In genomic region chr12:26651566-26652188, GRCh38 we compare ENCODE assay signal across 8 cellular contexts.
DNase-seq lines count a peak whose midpoint lies in the region; ATAC-seq and TF ChIP-seq lines count a peak whose summit lies in the region.

No MANE protein-coding gene starts in this region.

- H3K27ac Mint-ChIP-seq in activated CD4-positive, alpha-beta T cell treated with anti-CD3 and anti-CD28 coated beads, Interleukin-2, amount 10 ng/mL, durations not matched to agents 7 days and 5 days = no peak overlapping the region
- no peak overlapping the region for H3K27ac Mint-ChIP-seq in natural killer cell treated with Interleukin-12 subunit alpha and Interleukin-12 subunit beta and Interleukin-15 and Interleukin-18, amount 100 ng/mL, for 72 hours

- TF ChIP-seq CTCF in BJ (IDR thresholded peaks at IDR 0.05; ENCODE audit: insufficient read depth, low read depth, low read length) = peak; percentile 75
- peak; percentile 88 for TF ChIP-seq CTCF in fibroblast of mammary gland (conservative IDR thresholded peaks at IDR 0.05; ENCODE audit: control insufficient read depth, insufficient read depth, low read depth, low read length)

- H3K4me3 ChIP-seq in BJ (ENCODE audit: low read depth, low read length) (no peak overlapping the region), fibroblast of mammary gland (ENCODE audit: control insufficient read depth, low read depth, low read length) (no peak overlapping the region)

- no peak for DNase-seq in BJ (ENCODE audit: low read depth)
- peak; percentile 14 for DNase-seq in GM19240 (ENCODE audit: insufficient read length, low spot score)
- peak; percentile 77 for DNase-seq in NCI-H2171 treated with DMSO at 0.1 percent for 48 hours (lab: John Stamatoyannopoulos, UW)
- DNase-seq in activated CD4-positive, alpha-beta T cell treated with anti-CD3 and anti-CD28 coated beads, Interleukin-2, amount 10 ng/mL, durations not matched to agents 7 days and 5 days = peak; percentile 52
- DNase-seq in fibroblast of mammary gland (ENCODE audit: low read depth) = peak; percentile 76
- peak; percentile 63 for DNase-seq in natural killer cell treated with Interleukin-12 subunit alpha and Interleukin-12 subunit beta and Interleukin-15 and Interleukin-18, amount 100 ng/mL, for 72 hours (ENCODE audit: low spot score)

- H3K4me3 Mint-ChIP-seq in activated CD4-positive, alpha-beta T cell treated with anti-CD3 and anti-CD28 coated beads, Interleukin-2, amount 10 ng/mL, durations not matched to agents 7 days and 5 days = no peak overlapping the region
- H3K4me3 Mint-ChIP-seq in natural killer cell treated with Interleukin-12 subunit alpha and Interleukin-12 subunit beta and Interleukin-15 and Interleukin-18, amount 100 ng/mL, for 72 hours = no peak overlapping the region

- peaks cover 42% of the 10 kb centered on the region for H3K36me3 Mint-ChIP-seq in activated CD4-positive, alpha-beta T cell treated with anti-CD3 and anti-CD28 coated beads, Interleukin-2, amount 10 ng/mL, durations not matched to agents 7 days and 5 days (ENCODE audit: low read depth)
- peaks cover 19% of the 10 kb centered on the region for H3K36me3 Mint-ChIP-seq in natural killer cell treated with Interleukin-12 subunit alpha and Interleukin-12 subunit beta and Interleukin-15 and Interleukin-18, amount 100 ng/mL, for 72 hours

- no peaks in the 10 kb centered on the region for H3K36me3 ChIP-seq in BJ (ENCODE audit: control insufficient read depth, insufficient read depth, low read length)

- peaks cover 2% of the 10 kb centered on the region for H3K9me3 Mint-ChIP-seq in activated CD4-positive, alpha-beta T cell treated with anti-CD3 and anti-CD28 coated beads, Interleukin-2, amount 10 ng/mL, durations not matched to agents 7 days and 5 days
- no peaks in the 10 kb centered on the region for H3K9me3 Mint-ChIP-seq in natural killer cell treated with Interleukin-12 subunit alpha and Interleukin-12 subunit beta and Interleukin-15 and Interleukin-18, amount 100 ng/mL, for 72 hours

- H3K4me1 Mint-ChIP-seq in activated CD4-positive, alpha-beta T cell treated with anti-CD3 and anti-CD28 coated beads, Interleukin-2, amount 10 ng/mL, durations not matched to agents 7 days and 5 days = no peaks in the 10 kb centered on the region
- H3K4me1 Mint-ChIP-seq in natural killer cell treated with Interleukin-12 subunit alpha and Interleukin-12 subunit beta and Interleukin-15 and Interleukin-18, amount 100 ng/mL, for 72 hours (ENCODE audit: low read depth in 2 of 2) = peaks cover 5 to 11% of the 10 kb centered on the region in 2 donors

- H3K27me3 ChIP-seq in BJ (ENCODE audit: control insufficient read depth, insufficient read depth, low read length) = no peaks in the 10 kb centered on the region

- ATAC-seq in natural killer cell treated with Interleukin-12 subunit alpha and Interleukin-12 subunit beta and Interleukin-15 and Interleukin-18, amount 100 ng/mL, for 72 hours = peak; percentile 49 to 62
- no peak for ATAC-seq in HG02623 (IDR thresholded peaks at IDR 0.05; ENCODE audit: unreplicated experiment)
- no peak for ATAC-seq in GM21390 (IDR thresholded peaks at IDR 0.05; ENCODE audit: unreplicated experiment)

- no peaks in the 10 kb centered on the region for H3K27me3 Mint-ChIP-seq in activated CD4-positive, alpha-beta T cell treated with anti-CD3 and anti-CD28 coated beads, Interleukin-2, amount 10 ng/mL, durations not matched to agents 7 days and 5 days
- no peaks in the 10 kb centered on the region for H3K27me3 Mint-ChIP-seq in natural killer cell treated with Interleukin-12 subunit alpha and Interleukin-12 subunit beta and Interleukin-15 and Interleukin-18, amount 100 ng/mL, for 72 hours

- POLR2A ChIA-PET in BJ (lab: Charles Lee) = no interaction called here
- POLR2A ChIA-PET in activated CD4-positive, alpha-beta T cell treated with anti-CD3 and anti-CD28 coated beads, Interleukin-2, amount 10 ng/mL, durations not matched to agents 7 days and 5 days (lab: Charles Lee) = no interaction called here

- CTCF ChIA-PET in BJ (lab: Yijun Ruan, JAX) = interaction anchor here (0.6 to 3.4 kb wide), 26 partner anchors 9 to 1264 kb away, joined by 3 to 24 read pairs (median 6); partner anchors contain the start of gene ITPR2
- CTCF ChIA-PET in activated CD4-positive, alpha-beta T cell treated with anti-CD3 and anti-CD28 coated beads, Interleukin-2, amount 10 ng/mL, durations not matched to agents 7 days and 5 days (lab: Charles Lee) = interaction anchor here (1.2 to 1.7 kb wide), 2 partner anchors 10 to 37 kb away, joined by 3 to 5 read pairs; no protein-coding TSS in a partner anchor

Comparison
In these comparisons a context has a peak if more than half of its experiments do, and no peak if none do; other contexts are left out.
1. ATAC-seq: peak in natural killer cell treated with Interleukin-12 subunit alpha and Interleukin-12 subunit beta and Interleukin-15 and Interleukin-18, amount 100 ng/mL, for 72 hours (2 of 2); none in HG02623 (single experiment) and GM21390 (single experiment).